ENCODE assay signal across 1 cellular context in the genomic region with DNA sequence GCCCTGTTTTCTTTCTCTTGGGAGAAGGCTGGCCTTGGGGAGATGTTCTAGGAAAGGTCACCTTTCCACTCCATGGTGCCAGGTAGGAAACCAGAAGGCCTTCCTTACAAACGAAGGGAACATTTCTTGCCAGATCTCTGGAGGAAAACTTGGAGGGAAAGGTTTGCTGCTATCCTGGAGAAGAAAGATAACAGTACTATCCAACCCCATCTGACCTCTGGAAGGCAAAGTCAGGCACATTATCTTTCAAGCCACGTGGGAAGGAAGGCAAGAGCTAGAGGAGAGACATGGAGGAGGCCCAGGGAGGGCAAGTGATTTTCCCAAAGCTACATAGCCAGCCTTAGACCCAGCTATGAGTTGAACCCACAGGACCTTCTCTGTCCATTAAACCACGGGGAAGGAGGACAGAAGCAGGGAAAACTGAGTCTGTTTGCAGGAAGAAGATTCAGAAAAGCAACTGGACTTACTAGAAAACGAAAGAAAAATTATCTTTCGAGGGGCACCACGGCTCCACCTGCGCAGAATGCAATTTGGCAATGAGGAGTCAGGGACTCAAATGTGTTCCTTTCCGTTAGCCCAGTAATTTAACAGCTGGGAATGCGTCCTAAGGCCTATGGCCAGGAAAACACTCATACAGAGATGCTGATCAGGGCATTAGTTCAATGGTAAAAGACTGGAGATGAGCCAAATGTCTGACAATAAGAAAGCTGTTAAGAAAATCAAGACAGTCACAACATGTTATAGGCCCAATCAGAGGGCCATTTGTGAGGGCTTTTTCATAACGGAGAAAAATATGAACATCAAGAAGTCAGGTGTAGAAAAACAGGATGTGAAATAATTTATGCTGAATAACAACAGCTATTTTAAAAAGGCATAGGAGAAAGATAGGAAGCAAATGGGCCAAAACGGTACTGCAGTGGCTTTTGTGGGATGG.
TF ChIP-seq lines count a peak whose summit lies in the region.

No MANE protein-coding gene starts in this region.

TF ChIP-seq in K562, 482 proteins besides CTCF, POLR2A, EP300 and RAD21 (continues in another document):
- TF ChIP-seq FOXM1 (IDR thresholded peaks at IDR 0.05; ENCODE audit: low read depth) (peak; percentile 55; the same call in 1 of the 2 replicates), FOXM1 (CRISPR knock-in tag; IDR thresholded peaks at IDR 0.05; ENCODE audit: low read depth) (no peak), ZBED1 (IDR thresholded peaks at IDR 0.05) (no peak), ZNF644 (tag; IDR thresholded peaks at IDR 0.05; ENCODE audit: low read depth) (peak; percentile 76; the same call in 1 of the 2 replicates), ZBTB17 (CRISPR knock-in tag; IDR thresholded peaks at IDR 0.05) (0 out of 2 replicates have a peak, but pooled peaks have one; percentile 58), NCOR1 (IDR thresholded peaks at IDR 0.05) (peak; percentile 82), HDAC1 (IDR thresholded peaks at IDR 0.05) (peak in 1 of 2 experiments; percentile 82; a peak in 2 of 4 replicates), ZNF175 (CRISPR knock-in tag; IDR thresholded peaks at IDR 0.05; ENCODE audit: low read depth) (0 out of 2 replicates have a peak, but pooled peaks have one; percentile 41), ARID1B (IDR thresholded peaks at IDR 0.05) (peak; percentile 94), KDM1A (IDR thresholded peaks at IDR 0.05) (peak; percentile 65 to 75), ESRRB (CRISPR knock-in tag; IDR thresholded peaks at IDR 0.05; ENCODE audit: borderline replicate concordance) (no peak), POLR2G (IDR thresholded peaks at IDR 0.05; ENCODE audit: low read depth, low read length) (no peak), CTBP1 (IDR thresholded peaks at IDR 0.05; ENCODE audit: borderline replicate concordance) (peak; percentile 85; the same call in 1 of the 2 replicates), JUND (IDR thresholded peaks at IDR 0.05; ENCODE audit: borderline replicate concordance, low read depth, low read length) (peak; percentile 56; the same call in 1 of the 2 replicates), JUND (tag; IDR thresholded peaks at IDR 0.05; ENCODE audit: borderline replicate concordance, low read depth, low read length) (peak; percentile 73; the same call in 1 of the 3 replicates), RBBP5 (IDR thresholded peaks at IDR 0.05; ENCODE audit: borderline replicate concordance, insufficient read depth, low read length, poor library complexity, severe bottlenecking) (peak; percentile 52), TEAD1 (CRISPR knock-in tag; IDR thresholded peaks at IDR 0.05) (no peak), ZNF263 (CRISPR knock-in tag; IDR thresholded peaks at IDR 0.05; ENCODE audit: borderline replicate concordance) (no peak), BRCA1 (IDR thresholded peaks at IDR 0.05) (no peak), BRCA1 (CRISPR knock-in tag; IDR thresholded peaks at IDR 0.05) (no peak), ID3 (CRISPR knock-in tag; IDR thresholded peaks at IDR 0.05) (no peak), ID3 (tag; IDR thresholded peaks at IDR 0.05) (peak; percentile 86), TBL1XR1 (IDR thresholded peaks at IDR 0.05; ENCODE audit: low read length in 2 of 2) (peak in 1 of 2 experiments; percentile 61; a peak in 2 of 4 replicates), NR3C1 (CRISPR knock-in tag; IDR thresholded peaks at IDR 0.05) (no peak), MAFG (tag; conservative IDR thresholded peaks at IDR 0.05) (no peak), ADNP (tag; IDR thresholded peaks at IDR 0.05) (no peak), NUFIP1 (IDR thresholded peaks at IDR 0.05; ENCODE audit: partially characterized antibody) (no peak), HDGF (IDR thresholded peaks at IDR 0.05) (peak; percentile 51; the same call in 1 of the 2 replicates), ELF2 (CRISPR knock-in tag; IDR thresholded peaks at IDR 0.05) (0 out of 2 replicates have a peak, but pooled peaks have one; percentile 17), PYGO2 (tag; IDR thresholded peaks at IDR 0.05) (peak; percentile 30; the same call in 1 of the 2 replicates), ZNF41 (CRISPR knock-in tag; conservative IDR thresholded peaks at IDR 0.05) (0 out of 2 replicates have a peak, but pooled peaks have one; percentile 33), CHAMP1 (IDR thresholded peaks at IDR 0.05) (peak; percentile 50; the same call in 1 of the 2 replicates), IRF9 (tag; IDR thresholded peaks at IDR 0.05) (peak; percentile 58; the same call in 1 of the 2 replicates), SMARCA5 (IDR thresholded peaks at IDR 0.05) (0 out of 2 replicates have a peak, but pooled peaks have one; percentile 18), KAT7 (CRISPR knock-in tag; IDR thresholded peaks at IDR 0.05; ENCODE audit: borderline replicate concordance) (peak; percentile 24; the same call in 1 of the 2 replicates), NRF1 (conservative IDR thresholded peaks at IDR 0.05 in 1 of 2, IDR thresholded peaks at IDR 0.05 in 1 of 2) (peak; percentile 49), ZMIZ1 (IDR thresholded peaks at IDR 0.05; ENCODE audit: low read depth in 2 of 2, low read length in 2 of 2) (0 out of 4 replicates have a peak, but pooled peaks of 1 of the 2 experiments have one; percentile 35), MTA1 (IDR thresholded peaks at IDR 0.05; ENCODE audit: borderline replicate concordance) (peak; percentile 84; the same call in 1 of the 2 replicates), SMAD4 (CRISPR knock-in tag; conservative IDR thresholded peaks at IDR 0.05) (peak; percentile 52; the same call in 1 of the 2 replicates), NBN (IDR thresholded peaks at IDR 0.05; ENCODE audit: low read depth) (peak; percentile 75), TAL1 (IDR thresholded peaks at IDR 0.05) (peak; percentile 90), NR2C1 (IDR thresholded peaks at IDR 0.05) (no peak; the same call in 1 of the 2 replicates), NR2C1 (tag; IDR thresholded peaks at IDR 0.05) (peak; percentile 85), FOXA3 (CRISPR knock-in tag; conservative IDR thresholded peaks at IDR 0.05 in 1 of 2, IDR thresholded peaks at IDR 0.05 in 1 of 2) (no peak)
- TF ChIP-seq, protein P1, sequence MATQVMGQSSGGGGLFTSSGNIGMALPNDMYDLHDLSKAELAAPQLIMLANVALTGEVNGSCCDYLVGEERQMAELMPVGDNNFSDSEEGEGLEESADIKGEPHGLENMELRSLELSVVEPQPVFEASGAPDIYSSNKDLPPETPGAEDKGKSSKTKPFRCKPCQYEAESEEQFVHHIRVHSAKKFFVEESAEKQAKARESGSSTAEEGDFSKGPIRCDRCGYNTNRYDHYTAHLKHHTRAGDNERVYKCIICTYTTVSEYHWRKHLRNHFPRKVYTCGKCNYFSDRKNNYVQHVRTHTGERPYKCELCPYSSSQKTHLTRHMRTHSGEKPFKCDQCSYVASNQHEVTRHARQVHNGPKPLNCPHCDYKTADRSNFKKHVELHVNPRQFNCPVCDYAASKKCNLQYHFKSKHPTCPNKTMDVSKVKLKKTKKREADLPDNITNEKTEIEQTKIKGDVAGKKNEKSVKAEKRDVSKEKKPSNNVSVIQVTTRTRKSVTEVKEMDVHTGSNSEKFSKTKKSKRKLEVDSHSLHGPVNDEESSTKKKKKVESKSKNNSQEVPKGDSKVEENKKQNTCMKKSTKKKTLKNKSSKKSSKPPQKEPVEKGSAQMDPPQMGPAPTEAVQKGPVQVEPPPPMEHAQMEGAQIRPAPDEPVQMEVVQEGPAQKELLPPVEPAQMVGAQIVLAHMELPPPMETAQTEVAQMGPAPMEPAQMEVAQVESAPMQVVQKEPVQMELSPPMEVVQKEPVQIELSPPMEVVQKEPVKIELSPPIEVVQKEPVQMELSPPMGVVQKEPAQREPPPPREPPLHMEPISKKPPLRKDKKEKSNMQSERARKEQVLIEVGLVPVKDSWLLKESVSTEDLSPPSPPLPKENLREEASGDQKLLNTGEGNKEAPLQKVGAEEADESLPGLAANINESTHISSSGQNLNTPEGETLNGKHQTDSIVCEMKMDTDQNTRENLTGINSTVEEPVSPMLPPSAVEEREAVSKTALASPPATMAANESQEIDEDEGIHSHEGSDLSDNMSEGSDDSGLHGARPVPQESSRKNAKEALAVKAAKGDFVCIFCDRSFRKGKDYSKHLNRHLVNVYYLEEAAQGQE (CRISPR knock-in tag; IDR thresholded peaks at IDR 0.05; ENCODE audit: low read depth) = no peak
- TF ChIP-seq, protein P2, sequence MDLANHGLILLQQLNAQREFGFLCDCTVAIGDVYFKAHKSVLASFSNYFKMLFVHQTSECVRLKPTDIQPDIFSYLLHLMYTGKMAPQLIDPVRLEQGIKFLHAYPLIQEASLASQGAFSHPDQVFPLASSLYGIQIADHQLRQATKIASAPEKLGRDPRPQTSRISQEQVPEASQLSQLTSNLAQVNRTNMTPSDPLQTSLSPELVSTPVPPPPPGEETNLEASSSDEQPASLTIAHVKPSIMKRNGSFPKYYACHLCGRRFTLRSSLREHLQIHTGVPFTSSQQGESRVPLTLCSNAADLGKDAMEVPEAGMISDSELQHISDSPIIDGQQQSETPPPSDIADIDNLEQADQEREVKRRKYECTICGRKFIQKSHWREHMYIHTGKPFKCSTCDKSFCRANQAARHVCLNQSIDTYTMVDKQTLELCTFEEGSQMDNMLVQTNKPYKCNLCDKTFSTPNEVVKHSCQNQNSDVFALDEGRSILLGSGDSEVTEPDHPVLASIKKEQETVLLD (IDR thresholded peaks at IDR 0.05) = peak; percentile 73
- TF ChIP-seq, protein P3, sequence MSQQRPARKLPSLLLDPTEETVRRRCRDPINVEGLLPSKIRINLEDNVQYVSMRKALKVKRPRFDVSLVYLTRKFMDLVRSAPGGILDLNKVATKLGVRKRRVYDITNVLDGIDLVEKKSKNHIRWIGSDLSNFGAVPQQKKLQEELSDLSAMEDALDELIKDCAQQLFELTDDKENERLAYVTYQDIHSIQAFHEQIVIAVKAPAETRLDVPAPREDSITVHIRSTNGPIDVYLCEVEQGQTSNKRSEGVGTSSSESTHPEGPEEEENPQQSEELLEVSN (IDR thresholded peaks at IDR 0.05; ENCODE audit: borderline replicate concordance in 1 of 2, extremely low read depth in 1 of 2, insufficient read depth in 1 of 2, insufficient read length in 1 of 2, low read depth in 1 of 2, low read length in 1 of 2, poor library complexity in 1 of 2, severe bottlenecking in 1 of 2) = peak in 1 of 2 experiments; percentile 46
